Comparison of ENCODE assay signal across 8 cellular contexts in the genomic region with DNA sequence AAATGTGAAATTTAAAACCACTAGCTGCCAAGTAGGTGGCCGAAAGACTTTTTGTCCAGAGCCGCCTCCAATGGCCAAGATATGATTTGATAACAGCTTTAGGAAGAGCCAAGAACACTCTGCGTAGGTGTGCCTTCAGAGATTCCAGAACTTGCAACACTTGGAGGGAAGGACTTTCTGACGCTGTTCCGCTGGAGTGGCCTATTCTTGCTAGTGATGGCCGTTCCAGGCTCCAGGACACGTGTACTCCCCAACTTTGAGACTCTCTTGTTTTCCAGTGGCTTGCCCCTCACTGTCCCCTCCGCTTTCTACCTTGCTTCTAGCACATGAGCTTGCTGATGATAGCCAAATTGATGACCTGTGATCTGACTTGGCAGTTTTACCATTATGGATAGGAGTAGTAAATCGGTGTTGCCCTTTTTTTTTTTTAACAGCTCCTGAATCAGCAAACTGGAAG. TPM values are rescaled to one million over a fixed set of nuclear protein-coding genes. Genes with fewer than 3 reads are reported as not detected.
A peak's percentile ranks its signal among the peaks of the same experiment; 100 is the strongest.
DNase-seq lines count a peak whose midpoint lies in the region; ATAC-seq and TF ChIP-seq lines count a peak whose summit lies in the region.

No MANE protein-coding gene starts in this region.

- H3K27ac ChIP-seq in OCI-LY7 (ENCODE audit: low read depth, low read length, poor library complexity, severe bottlenecking) (no peak overlapping the region), layer of hippocampus (ENCODE audit: low read depth, low read length) (peak overlapping the region; percentile 89)

- peaks cover 30% of the 10 kb centered on the region for H3K36me3 Mint-ChIP-seq in activated T-cell treated with anti-CD3 and anti-CD28 coated beads, Interleukin-2, amount 50 U/mL, for 4 hours (ENCODE audit: insufficient read depth)
- peaks cover 19% of the 10 kb centered on the region for H3K36me3 Mint-ChIP-seq in chondrocyte (ENCODE audit: low read depth)
- peaks cover 39% of the 10 kb centered on the region for H3K36me3 Mint-ChIP-seq in stimulated activated effector memory CD8-positive, alpha-beta T cell treated with anti-CD3 and anti-CD28 coated beads, Interleukin-12 subunit alpha, Interleukin-12 subunit beta, amount 100 ng/mL, for 72 hours

- peaks cover 14% of the 10 kb centered on the region; the same call in 1 of the 2 replicates for H4K20me1 ChIP-seq in OCI-LY7 (ENCODE audit: insufficient read depth, low read length)

- CTCF ChIA-PET in OCI-LY7 (lab: Charles Lee; ENCODE audit: unreplicated experiment) = no interaction called here

- H3K4me1 ChIP-seq in OCI-LY7 (ENCODE audit: insufficient read depth, low read length, poor library complexity, severe bottlenecking) = peaks cover 30% of the 10 kb centered on the region

- H3K4me3 ChIP-seq in OCI-LY7 (ENCODE audit: low read depth, low read length, poor library complexity, severe bottlenecking) = peak overlapping the region; percentile 82

- ATAC-seq in activated T-cell treated with anti-CD3 and anti-CD28 coated beads, Interleukin-2, amount 50 U/mL, for 4 hours = no peak
- ATAC-seq in stimulated activated effector memory CD8-positive, alpha-beta T cell treated with anti-CD3 and anti-CD28 coated beads, Interleukin-12 subunit alpha, Interleukin-12 subunit beta, amount 100 ng/mL, for 72 hours = no peak
- ATAC-seq in HG03442 (IDR thresholded peaks at IDR 0.05; ENCODE audit: unreplicated experiment) = no peak

- H3K4me3 Mint-ChIP-seq in activated T-cell treated with anti-CD3 and anti-CD28 coated beads, Interleukin-2, amount 50 U/mL, for 4 hours = peak overlapping the region; percentile 90
- H3K4me3 Mint-ChIP-seq in chondrocyte (ENCODE audit: unreplicated experiment) = peak overlapping the region; percentile 96
- H3K4me3 Mint-ChIP-seq in stimulated activated effector memory CD8-positive, alpha-beta T cell treated with anti-CD3 and anti-CD28 coated beads, Interleukin-12 subunit alpha, Interleukin-12 subunit beta, amount 100 ng/mL, for 72 hours = peak overlapping the region; percentile 73

- H3K4me1 Mint-ChIP-seq in activated T-cell treated with anti-CD3 and anti-CD28 coated beads, Interleukin-2, amount 50 U/mL, for 4 hours (ENCODE audit: low read depth) = peaks cover 65% of the 10 kb centered on the region
- H3K4me1 Mint-ChIP-seq in chondrocyte (ENCODE audit: low read depth) = peaks cover 56% of the 10 kb centered on the region
- H3K4me1 Mint-ChIP-seq in stimulated activated effector memory CD8-positive, alpha-beta T cell treated with anti-CD3 and anti-CD28 coated beads, Interleukin-12 subunit alpha, Interleukin-12 subunit beta, amount 100 ng/mL, for 72 hours = peaks cover 72% of the 10 kb centered on the region

- H2AFZ ChIP-seq in OCI-LY7 (ENCODE audit: low read length) = peak overlapping the region; percentile 33; the same call in 1 of the 2 replicates

- no peak for DNase-seq in activated T-cell treated with anti-CD3 and anti-CD28 coated beads, Interleukin-2, amount 50 U/mL, for 4 hours
- no peak for DNase-seq in activated T-cell treated with anti-CD3 and anti-CD28 coated beads, Interleukin-2, amount 50 U/mL, for 1 hour
- no peak for DNase-seq in OCI-LY7 (ENCODE audit: low spot score)
- DNase-seq in chondrocyte (ENCODE audit: low spot score) = no peak
- no peak for DNase-seq in stimulated activated effector memory CD8-positive, alpha-beta T cell treated with anti-CD3 and anti-CD28 coated beads, Interleukin-12 subunit alpha, Interleukin-12 subunit beta, amount 100 ng/mL, for 72 hours (ENCODE audit: low spot score in 2 of 2)
- DNase-seq in NCI-H524 treated with DMSO at 0.1 percent for 48 hours (lab: John Stamatoyannopoulos, UW) = no peak

- intact Hi-C loops in OCI-LY7 (cut with micrococcal nuclease; ENCODE audit: unreplicated experiment) = loop anchor here (5.0 kb wide), 1 partner anchor 389 kb away; a partner anchor contains a TSS

- H3K4me2 ChIP-seq in OCI-LY7 (ENCODE audit: low read length) = peak overlapping the region; percentile 95

- peaks cover 35% of the 10 kb centered on the region for H3K79me2 ChIP-seq in OCI-LY7 (ENCODE audit: insufficient read depth, low read depth, low read length)

- H3K27me3 ChIP-seq in layer of hippocampus (ENCODE audit: control insufficient read depth, insufficient read depth, low read length) = no peaks in the 10 kb centered on the region

- H3K27ac Mint-ChIP-seq in chondrocyte (ENCODE audit: unreplicated experiment) = peak overlapping the region; percentile 93
- H3K27ac Mint-ChIP-seq in stimulated activated effector memory CD8-positive, alpha-beta T cell treated with anti-CD3 and anti-CD28 coated beads, Interleukin-12 subunit alpha, Interleukin-12 subunit beta, amount 100 ng/mL, for 72 hours = peak overlapping the region; percentile 63

- TF ChIP-seq CTCF in OCI-LY7 (conservative IDR thresholded peaks at IDR 0.05; ENCODE audit: low read length) (no peak), chondrocyte (IDR thresholded peaks at IDR 0.05) (no peak)

- H3K9me2 ChIP-seq in OCI-LY7 (ENCODE audit: insufficient read depth, low read length) = no peaks in the 10 kb centered on the region

- H3K9me3 Mint-ChIP-seq in activated T-cell treated with anti-CD3 and anti-CD28 coated beads, Interleukin-2, amount 50 U/mL, for 4 hours = no peaks in the 10 kb centered on the region
- no peaks in the 10 kb centered on the region for H3K9me3 Mint-ChIP-seq in chondrocyte (ENCODE audit: low read depth)
- no peaks in the 10 kb centered on the region for H3K9me3 Mint-ChIP-seq in stimulated activated effector memory CD8-positive, alpha-beta T cell treated with anti-CD3 and anti-CD28 coated beads, Interleukin-12 subunit alpha, Interleukin-12 subunit beta, amount 100 ng/mL, for 72 hours

- no peaks in the 10 kb centered on the region for H3K27me3 Mint-ChIP-seq in activated T-cell treated with anti-CD3 and anti-CD28 coated beads, Interleukin-2, amount 50 U/mL, for 4 hours (ENCODE audit: low read depth)
- H3K27me3 Mint-ChIP-seq in chondrocyte (ENCODE audit: low read depth) = no peaks in the 10 kb centered on the region

- BruUV-seq in OCI-LY7 (replicated peaks; lab: Mats Ljungman, UMichigan) = no TSS peak

- no peaks in the 10 kb centered on the region for H3K9me3 ChIP-seq in OCI-LY7 (ENCODE audit: low read length)

- H3K36me3 ChIP-seq in OCI-LY7 (ENCODE audit: insufficient read depth, low read length) = peaks cover 51% of the 10 kb centered on the region

- POLR2A ChIA-PET in OCI-LY7 (lab: Charles Lee) = interaction anchor here (1.5 kb wide), 2 partner anchors 10 to 348 kb away, joined by 3 to 4 read pairs; no protein-coding TSS in a partner anchor

RNA-seq across cellular contexts. Expression of a gene that starts 1.0 kb away (rescaled TPM):
- total RNA-seq in activated T-cell treated with anti-CD3 and anti-CD28 coated beads, Interleukin-2, amount 50 U/mL, for 4 hours = 100 to 1,000 TPM in 2 of 3 donors, 10 to 100 TPM in 1; 95.3 to 121 (median 105) TPM
- 87.4 and 109 TPM in 2 replicates for total RNA-seq in OCI-LY7 (2014; rRNA removed; shearing (Covaris generic))
- 144 and 148 TPM in 2 replicates for total RNA-seq in OCI-LY7 (2022)
- total RNA-seq in chondrocyte = 149 to 174 TPM (median 155 TPM) in 3 replicates
